Comparison of ENCODE assay signal across 28 cellular contexts in genomic region chr17:16190703-16191360, GRCh38. TPM values are rescaled to one million over a fixed set of nuclear protein-coding genes. Genes with fewer than 3 reads are reported as not detected.
DNase-seq lines count a peak whose midpoint lies in the region; ATAC-seq and TF ChIP-seq lines count a peak whose summit lies in the region.
"Had no signal": no experiment of that assay in that cellular context is flagged by ENCODE, and none has a peak within 500 bp of the region (broad histone marks: within the 10 kb centered on the region; RNA-seq: fewer than 3 reads in every experiment).

No MANE protein-coding gene starts in this region.

- peaks cover 16% of the 10 kb centered on the region for H3K4me1 Mint-ChIP-seq in MCF 10A (ENCODE audit: insufficient read depth, unreplicated experiment)
- H3K4me1 Mint-ChIP-seq in HFFc6 (ENCODE audit: low read depth): peaks cover 21% of the 10 kb centered on the region
- H3K4me1 Mint-ChIP-seq in endothelial cell (ENCODE audit: unreplicated experiment): peaks cover 2% of the 10 kb centered on the region
- no peaks in the 10 kb centered on the region for H3K4me1 Mint-ChIP-seq in progenitor cell of endocrine pancreas (ENCODE audit: low read depth)
- H3K4me1 Mint-ChIP-seq: CD14-positive monocyte, endodermal cell, neural crest cell had no signal

- no peaks in the 10 kb centered on the region for H4K20me1 ChIP-seq in mammary epithelial cell (ENCODE audit: insufficient read depth, low read length)

- no peaks in the 10 kb centered on the region for H3K27me3 ChIP-seq in mammary epithelial cell (ENCODE audit: insufficient read depth, low read length)
- H3K27me3 ChIP-seq: Peyer's patch had no signal

- no peak overlapping the region for H3K27ac ChIP-seq in mammary epithelial cell (ENCODE audit: insufficient read depth, low read depth, low read length)
- H3K27ac ChIP-seq: Peyer's patch, prostate gland had no signal

- no peak overlapping the region for H3K4me3 Mint-ChIP-seq in MCF 10A (ENCODE audit: unreplicated experiment)
- H3K4me3 Mint-ChIP-seq in HFFc6: no peak overlapping the region
- H3K4me3 Mint-ChIP-seq in endothelial cell (ENCODE audit: unreplicated experiment): no peak overlapping the region
- no peak overlapping the region for H3K4me3 Mint-ChIP-seq in progenitor cell of endocrine pancreas (ENCODE audit: low read depth)
- H3K4me3 Mint-ChIP-seq: activated CD4-positive, alpha-beta T cell treated with anti-CD3 and anti-CD28 coated beads, Interleukin-2, amount 10 ng/mL, durations not matched to agents 7 days and 5 days; CD14-positive monocyte; endodermal cell; IgD-negative memory B cell; neural crest cell; stimulated activated effector memory CD8-positive, alpha-beta T cell treated with anti-CD3 and anti-CD28 coated beads, Interleukin-12 subunit alpha, Interleukin-12 subunit beta, amount 100 ng/mL, for 72 hours; T-helper 1 cell treated with Interleukin-12 subunit alpha and Interleukin-12 subunit beta and Interleukin-4 antibody, amounts not matched to agents 30 μg/mL and 1 μg/mL, for 36 hours had no signal

- dilution Hi-C loops in mammary epithelial cell (cut with HindIII; ENCODE audit: low sequenced_read_pairs): no loop called here

- TF ChIP-seq CTCF in MCF 10A (IDR thresholded peaks at IDR 0.05; ENCODE audit: unreplicated experiment): no peak
- TF ChIP-seq CTCF in mammary epithelial cell (conservative IDR thresholded peaks at IDR 0.05 in 1 of 2, IDR thresholded peaks at IDR 0.05 in 1 of 2; ENCODE audit: extremely low read depth in 1 of 2, insufficient read depth in 1 of 2, low read depth in 1 of 2, low read length in 2 of 2): no peak
- no peak for TF ChIP-seq CTCF in HFFc6 (IDR thresholded peaks at IDR 0.05)
- TF ChIP-seq CTCF in endothelial cell (IDR thresholded peaks at IDR 0.05; ENCODE audit: unreplicated experiment): no peak
- no peak for TF ChIP-seq CTCF in progenitor cell of endocrine pancreas (IDR thresholded peaks at IDR 0.05; ENCODE audit: unreplicated experiment)
- TF ChIP-seq CTCF in omental fat pad (IDR thresholded peaks at IDR 0.05): no peak

- peak overlapping the region; percentile 79 for H3K27ac Mint-ChIP-seq in MCF 10A (ENCODE audit: low read depth, unreplicated experiment)
- H3K27ac Mint-ChIP-seq in HFFc6: 0 out of 2 replicates have a peak overlapping the region, but pooled peaks have one; percentile 4
- H3K27ac Mint-ChIP-seq in endothelial cell (ENCODE audit: unreplicated experiment): peak overlapping the region; percentile 26
- peak overlapping the region; percentile 84 for H3K27ac Mint-ChIP-seq in progenitor cell of endocrine pancreas
- H3K27ac Mint-ChIP-seq: activated CD4-positive, alpha-beta T cell treated with anti-CD3 and anti-CD28 coated beads, Interleukin-2, amount 10 ng/mL, durations not matched to agents 7 days and 5 days; endodermal cell; stimulated activated effector memory CD8-positive, alpha-beta T cell treated with anti-CD3 and anti-CD28 coated beads, Interleukin-12 subunit alpha, Interleukin-12 subunit beta, amount 100 ng/mL, for 72 hours; T-helper 1 cell treated with Interleukin-12 subunit alpha and Interleukin-12 subunit beta and Interleukin-4 antibody, amounts not matched to agents 30 μg/mL and 1 μg/mL, for 36 hours had no signal

- H3K4me3 ChIP-seq in mammary epithelial cell (replicated peaks in 1 of 3; ENCODE audit: insufficient read depth in 1 of 3, low read depth in 2 of 3, low read length in 3 of 3): no peak overlapping the region
- H3K4me3 ChIP-seq: HAP-1, Peyer's patch, prostate gland had no signal

- peaks cover 7% of the 10 kb centered on the region for H3K36me3 ChIP-seq in mammary epithelial cell (ENCODE audit: insufficient read depth, low read length)
- H3K36me3 ChIP-seq: prostate gland had no signal

- H3K36me3 Mint-ChIP-seq in MCF 10A (ENCODE audit: insufficient read depth, unreplicated experiment): peaks cover 51% of the 10 kb centered on the region
- peaks cover 34% of the 10 kb centered on the region for H3K36me3 Mint-ChIP-seq in HFFc6 (ENCODE audit: low read depth)
- H3K36me3 Mint-ChIP-seq in endothelial cell (ENCODE audit: low read depth, unreplicated experiment): peaks cover 16% of the 10 kb centered on the region
- peaks cover 22% of the 10 kb centered on the region for H3K36me3 Mint-ChIP-seq in progenitor cell of endocrine pancreas (ENCODE audit: insufficient read depth)

- CTCF ChIA-PET in MCF 10A (lab: Yijun Ruan, JAX): interaction anchor here (0.5 to 0.7 kb wide), 3 partner anchors 28 to 77 kb away, joined by 3 to 5 read pairs (median 4); no protein-coding TSS in a partner anchor
- CTCF ChIA-PET in mammary epithelial cell (lab: Charles Lee; ENCODE audit: low non-redundant PET): no interaction called here

- H3K9me3 Mint-ChIP-seq in MCF 10A (ENCODE audit: unreplicated experiment): no peaks in the 10 kb centered on the region
- H3K9me3 Mint-ChIP-seq in HFFc6: no peaks in the 10 kb centered on the region
- H3K9me3 Mint-ChIP-seq in endothelial cell (ENCODE audit: unreplicated experiment): no peaks in the 10 kb centered on the region
- H3K9me3 Mint-ChIP-seq in progenitor cell of endocrine pancreas (ENCODE audit: low read depth): no peaks in the 10 kb centered on the region
- H3K9me3 Mint-ChIP-seq: activated CD4-positive, alpha-beta T cell treated with anti-CD3 and anti-CD28 coated beads, Interleukin-2, amount 10 ng/mL, durations not matched to agents 7 days and 5 days; endodermal cell; IgD-negative memory B cell; neural crest cell; stimulated activated effector memory CD8-positive, alpha-beta T cell treated with anti-CD3 and anti-CD28 coated beads, Interleukin-12 subunit alpha, Interleukin-12 subunit beta, amount 100 ng/mL, for 72 hours; T-helper 1 cell treated with Interleukin-12 subunit alpha and Interleukin-12 subunit beta and Interleukin-4 antibody, amounts not matched to agents 30 μg/mL and 1 μg/mL, for 36 hours had no signal

- H3K9me3 ChIP-seq in mammary epithelial cell (replicated peaks; ENCODE audit: insufficient read depth, low read length): no peaks in the 10 kb centered on the region
- H3K9me3 ChIP-seq: HAP-1, Peyer's patch, prostate gland had no signal

- DNase-seq in MCF 10A (ENCODE audit: unreplicated experiment): no peak
- DNase-seq in mammary epithelial cell: no peak
- DNase-seq in HFFc6: no peak
- DNase-seq in endothelial cell (ENCODE audit: low spot score): no peak
- no peak for DNase-seq in progenitor cell of endocrine pancreas (ENCODE audit: low spot score, unreplicated experiment)
- no peak for DNase-seq in NCI-H2107 treated with DMSO at 0.1 percent for 48 hours (lab: John Stamatoyannopoulos, UW; ENCODE audit: unreplicated experiment)
- no peak for DNase-seq in omental fat pad (ENCODE audit: low spot score)
- DNase-seq in NCI-H2227 (lab: John Stamatoyannopoulos, UW; ENCODE audit: unreplicated experiment): no peak
- DNase-seq: activated CD4-positive, alpha-beta T cell treated with anti-CD3 and anti-CD28 coated beads, Interleukin-2, amount 10 ng/mL, durations not matched to agents 7 days and 5 days; activated CD8-positive, alpha-beta memory T cell treated with anti-CD3 and anti-CD28 coated beads, Interleukin-2, amount 50 U/mL, for 4 hours; activated gamma-delta T cell treated with Interleukin-2 at 50 U/mL for 16 hours; amygdala; endodermal cell; head of caudate nucleus; midbrain; NCI-H2081; NCI-H510A treated with DMSO at 0.1 percent for 48 hours; NK-92 treated with Interleukin-12 subunit alpha and Interleukin-12 subunit beta, amount 100 ng/mL, for 24 hours; Peyer's patch; small intestine; stimulated activated CD4-positive, alpha-beta T cell treated with anti-CD3 and anti-CD28 coated beads, Interleukin-2, amount 100 ng/mL, for 24 hours had no signal

- peaks cover 19% of the 10 kb centered on the region for H3K4me1 ChIP-seq in mammary epithelial cell (ENCODE audit: insufficient read depth, low read length)
- H3K4me1 ChIP-seq: HAP-1, Peyer's patch, prostate gland had no signal

- intact Hi-C loops in MCF 10A (cut with micrococcal nuclease): no loop called here
- intact Hi-C loops in mammary epithelial cell (cut with micrococcal nuclease): no loop called here

- H3K9ac ChIP-seq in mammary epithelial cell (ENCODE audit: insufficient read depth, low read length): no peak overlapping the region

- peaks cover 89% of the 10 kb centered on the region for H3K79me2 ChIP-seq in mammary epithelial cell (ENCODE audit: insufficient read depth, low read length)

- no peak overlapping the region for H3K4me2 ChIP-seq in mammary epithelial cell (ENCODE audit: insufficient read depth, low read depth, low read length)

- ATAC-seq in omental fat pad (ENCODE audit: low FRiP score): no peak
- ATAC-seq: stimulated activated effector memory CD8-positive, alpha-beta T cell treated with anti-CD3 and anti-CD28 coated beads, Interleukin-12 subunit alpha, Interleukin-12 subunit beta, amount 100 ng/mL, for 72 hours had no signal

- 73% methylated on average over 4 of the region's 4 CpGs for WGBS in mammary epithelial cell (ENCODE audit: low coverage, missing lambda C conversion rate)

- POLR2A ChIA-PET in MCF 10A (lab: Yijun Ruan, JAX): interaction anchor here (0.7 to 5.4 kb wide), 6 partner anchors 8 to 58 kb away, joined by 3 to 50 read pairs (median 5); partner anchors contain the start of genes NCOR1 and PIGL

- in situ Hi-C loops in mammary epithelial cell (cut with MboI; ENCODE audit: low sequenced_read_pairs in 2 of 2): no loop called here

- no peaks in the 10 kb centered on the region for H3K27me3 Mint-ChIP-seq in MCF 10A (ENCODE audit: insufficient read depth, unreplicated experiment)
- H3K27me3 Mint-ChIP-seq in HFFc6 (ENCODE audit: insufficient read depth): peaks cover 3% of the 10 kb centered on the region; the same call in 1 of the 2 replicates
- H3K27me3 Mint-ChIP-seq in endothelial cell (ENCODE audit: unreplicated experiment): no peaks in the 10 kb centered on the region
- no peaks in the 10 kb centered on the region for H3K27me3 Mint-ChIP-seq in progenitor cell of endocrine pancreas
- H3K27me3 Mint-ChIP-seq: activated CD4-positive, alpha-beta T cell treated with anti-CD3 and anti-CD28 coated beads, Interleukin-2, amount 10 ng/mL, durations not matched to agents 7 days and 5 days; IgD-negative memory B cell had no signal

- BruUV-seq in MCF 10A (replicated peaks; lab: Mats Ljungman, UMichigan) (no TSS peak), mammary epithelial cell (replicated peaks; lab: Mats Ljungman, UMichigan) (no TSS peak)

- H2AFZ ChIP-seq in mammary epithelial cell (ENCODE audit: low read depth, low read length): no peak overlapping the region

RNA-seq across cellular contexts. Expression of gene NCOR1, which starts 24.5 kb away (rescaled TPM):
- 120 and 138 TPM in 2 replicates for total RNA-seq in MCF 10A (2022)
- total RNA-seq in mammary epithelial cell: 100 to 1,000 TPM in 1 of 2 donors, 10 to 100 TPM in 1; 98.7 to 116 TPM
- 59.8 TPM for polyA plus RNA-seq in mammary epithelial cell
- polyA minus RNA-seq in mammary epithelial cell: 213 TPM
- total RNA-seq in HFFc6 (2021; fragmentation: NEBNext Ultra II Directional; extraction: Animal tissue kit (Norgen Biotek cat#: 25700)): 100 to 1,000 TPM; 103 to 115 (median 111) TPM
- 104 TPM for total RNA-seq in endothelial cell (ENCODE audit: unreplicated experiment)
- total RNA-seq in progenitor cell of endocrine pancreas: 154 and 165 TPM in 2 replicates
- total RNA-seq in omental fat pad: 100 to 1,000 TPM; 120 to 163 (median 134) TPM

RNA-seq across cellular contexts. Expression of gene PIGL, which starts 26.2 kb away (rescaled TPM):
- total RNA-seq in MCF 10A (2022): 28.5 and 31.3 TPM in 2 replicates
- 10 to 100 TPM; 26.9 to 27.5 TPM for total RNA-seq in mammary epithelial cell
- polyA plus RNA-seq in mammary epithelial cell: 16.2 TPM
- polyA minus RNA-seq in mammary epithelial cell: not detected
- total RNA-seq in HFFc6 (2021; fragmentation: NEBNext Ultra II Directional; extraction: Animal tissue kit (Norgen Biotek cat#: 25700)): 10 to 100 TPM; 12.0 to 15.5 (median 14.9) TPM
- 23.1 TPM for total RNA-seq in endothelial cell (ENCODE audit: unreplicated experiment)
- total RNA-seq in progenitor cell of endocrine pancreas: 37.1 and 40.5 TPM in 2 replicates
- 10 to 100 TPM; 44.8 to 62.4 (median 52.5) TPM for total RNA-seq in omental fat pad

Comparison
In these comparisons a context has a peak if more than half of its experiments do, and no peak if none do; other contexts are left out.
1. H3K27ac Mint-ChIP-seq: peak in every context shown above with its lines; median percentile 84 in progenitor cell of endocrine pancreas; 79 in MCF 10A; 26 in endothelial cell; 4 in HFFc6.